Comparison of ENCODE assay signal across 1 cellular context in genomic region chr1:224264321-224264720, GRCh38.
TF ChIP-seq lines count a peak whose summit lies in the region.

No MANE protein-coding gene starts in this region.

TF ChIP-seq in IMR-90, 13 proteins besides CTCF, POLR2A, EP300 and RAD21 (continued from another document):
- TF ChIP-seq ELK1 (IDR thresholded peaks at IDR 0.05; ENCODE audit: borderline replicate concordance, low read depth, low read length) (no peak), MAFK (IDR thresholded peaks at IDR 0.05; ENCODE audit: low read depth, low read length) (no peak), BHLHE40 (IDR thresholded peaks at IDR 0.05; ENCODE audit: low read depth, low read length) (no peak)
